Comparison of ENCODE assay signal across 1 cellular context in the genomic region with DNA sequence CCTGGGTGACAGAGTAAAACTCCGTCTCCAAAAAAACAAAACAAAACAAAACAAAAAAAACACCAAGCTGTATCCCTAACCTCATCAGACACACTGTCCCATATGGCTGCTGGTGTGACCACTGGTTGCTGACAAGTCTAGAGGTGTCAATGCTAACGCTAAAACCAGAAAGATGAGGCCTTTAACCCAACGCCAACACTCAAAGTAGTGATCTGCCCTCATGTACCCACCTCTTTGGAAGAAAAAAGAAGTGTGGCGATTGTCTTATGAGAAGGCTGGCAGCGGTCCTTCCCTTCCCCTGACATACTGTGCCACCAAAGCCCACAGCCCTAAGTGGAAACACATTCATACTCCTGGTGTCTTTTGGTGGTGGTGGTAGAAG.
TF ChIP-seq lines count a peak whose summit lies in the region.

No MANE protein-coding gene starts in this region.

TF ChIP-seq in HepG2, 621 proteins besides CTCF, POLR2A, EP300 and RAD21:
- TF ChIP-seq DPF2 (CRISPR knock-in tag; IDR thresholded peaks at IDR 0.05; ENCODE audit: borderline replicate concordance, low read depth) (no peak), KDM5B (CRISPR knock-in tag; IDR thresholded peaks at IDR 0.05; ENCODE audit: borderline replicate concordance) (0 out of 2 replicates have a peak, but pooled peaks have one; percentile 1), ZFX (CRISPR knock-in tag; IDR thresholded peaks at IDR 0.05; ENCODE audit: low read depth) (no peak), SMC3 (IDR thresholded peaks at IDR 0.05; ENCODE audit: low read length) (no peak), TEAD3 (CRISPR knock-in tag; optimal IDR thresholded peaks at IDR 0.05; ENCODE audit: borderline replicate concordance) (no peak), RNF219 (CRISPR knock-in tag; IDR thresholded peaks at IDR 0.05) (no peak), ZMAT3 (CRISPR knock-in tag; conservative IDR thresholded peaks at IDR 0.05) (no peak)
- TF ChIP-seq, protein P1, sequence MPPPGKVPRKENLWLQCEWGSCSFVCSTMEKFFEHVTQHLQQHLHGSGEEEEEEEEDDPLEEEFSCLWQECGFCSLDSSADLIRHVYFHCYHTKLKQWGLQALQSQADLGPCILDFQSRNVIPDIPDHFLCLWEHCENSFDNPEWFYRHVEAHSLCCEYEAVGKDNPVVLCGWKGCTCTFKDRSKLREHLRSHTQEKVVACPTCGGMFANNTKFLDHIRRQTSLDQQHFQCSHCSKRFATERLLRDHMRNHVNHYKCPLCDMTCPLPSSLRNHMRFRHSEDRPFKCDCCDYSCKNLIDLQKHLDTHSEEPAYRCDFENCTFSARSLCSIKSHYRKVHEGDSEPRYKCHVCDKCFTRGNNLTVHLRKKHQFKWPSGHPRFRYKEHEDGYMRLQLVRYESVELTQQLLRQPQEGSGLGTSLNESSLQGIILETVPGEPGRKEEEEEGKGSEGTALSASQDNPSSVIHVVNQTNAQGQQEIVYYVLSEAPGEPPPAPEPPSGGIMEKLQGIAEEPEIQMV (CRISPR knock-in tag; IDR thresholded peaks at IDR 0.05; ENCODE audit: low read depth), result no peak
